12 cellular contexts compared by ENCODE assay signal in genomic region chr5:75461679-75462078, GRCh38. TPM values are rescaled to one million over a fixed set of nuclear protein-coding genes. Genes with fewer than 3 reads are reported as not detected.
DNase-seq lines count a peak whose midpoint lies in the region; ATAC-seq and TF ChIP-seq lines count a peak whose summit lies in the region.
"Had no signal": no experiment of that assay in that cellular context is flagged by ENCODE, and none has a peak within 500 bp of the region (broad histone marks: within the 10 kb centered on the region; RNA-seq: fewer than 3 reads in every experiment).

No MANE protein-coding gene starts in this region.

- H3K9me3 ChIP-seq in BLaER1 treated with 17β-estradiol and CSF1 and Interleukin-3, amounts not matched to agents 10 nM and 100 nM (replicated peaks in 1 of 11): peaks cover 0 to 35% (median 11%) of the 10 kb centered on the region in 11 experiments; a peak in 14 of 22 replicates
- H3K9me3 ChIP-seq in RWPE2 (ENCODE audit: severe bottlenecking): no peaks in the 10 kb centered on the region
- H3K9me3 ChIP-seq: adrenal gland, stomach had no signal

- H3K4me3 ChIP-seq in BLaER1 treated with 17β-estradiol and CSF1 and Interleukin-3, amounts not matched to agents 10 nM and 100 nM: peak overlapping the region in 1 of 10 experiments; percentile 36; a peak in 2 of 20 replicates
- H3K4me3 ChIP-seq in RWPE2 (ENCODE audit: severe bottlenecking): no peak overlapping the region
- H3K4me3 ChIP-seq: adrenal gland, stomach had no signal

- peak; percentile 54; the same call in 2 of the 3 replicates for ATAC-seq in RWPE2 (ENCODE audit: low read depth)
- no peak for ATAC-seq in foreskin keratinocyte
- ATAC-seq in left lobe of liver: no peak

- H4K20me1 ChIP-seq in BLaER1 treated with 17β-estradiol and CSF1 and Interleukin-3, amounts not matched to agents 10 nM and 100 nM: peaks cover 0 to 99% (median 15%) of the 10 kb centered on the region in 11 experiments; a peak in 12 of 22 replicates

- peak overlapping the region in 8 of 11 experiments; percentile 34 to 77 (median 62); a peak in 15 of 22 replicates for H3K4me2 ChIP-seq in BLaER1 treated with 17β-estradiol and CSF1 and Interleukin-3, amounts not matched to agents 10 nM and 100 nM

- TF ChIP-seq CTCF in RWPE2 (IDR thresholded peaks at IDR 0.05; ENCODE audit: poor library complexity, severe bottlenecking) (no peak), foreskin keratinocyte (conservative IDR thresholded peaks at IDR 0.05) (no peak)

- H3K36me3 ChIP-seq in BLaER1 treated with 17β-estradiol and CSF1 and Interleukin-3, amounts not matched to agents 10 nM and 100 nM: peaks cover 19 to 59% (median 22%) of the 10 kb centered on the region in 11 experiments
- no peaks in the 10 kb centered on the region; the same call in 1 of the 2 replicates for H3K36me3 ChIP-seq in RWPE2 (ENCODE audit: low read depth)
- H3K36me3 ChIP-seq: adrenal gland had no signal

- peaks cover 0 to 33% (median 20%) of the 10 kb centered on the region in 10 experiments; a peak in 17 of 20 replicates for H3K4me1 ChIP-seq in BLaER1 treated with 17β-estradiol and CSF1 and Interleukin-3, amounts not matched to agents 10 nM and 100 nM
- H3K4me1 ChIP-seq in RWPE2 (ENCODE audit: insufficient read depth, poor library complexity, severe bottlenecking): peaks cover 27% of the 10 kb centered on the region
- H3K4me1 ChIP-seq in foreskin keratinocyte: peaks cover 7% of the 10 kb centered on the region

- no peaks in the 10 kb centered on the region for H3K27me3 ChIP-seq in BLaER1 treated with 17β-estradiol and CSF1 and Interleukin-3, amounts not matched to agents 10 nM and 100 nM
- no peaks in the 10 kb centered on the region for H3K27me3 ChIP-seq in RWPE2 (ENCODE audit: insufficient read depth, poor library complexity, severe bottlenecking)
- H3K27me3 ChIP-seq in foreskin keratinocyte: no peaks in the 10 kb centered on the region
- H3K27me3 ChIP-seq: adrenal gland, stomach had no signal

- H3K9ac ChIP-seq in BLaER1 treated with 17β-estradiol and CSF1 and Interleukin-3, amounts not matched to agents 10 nM and 100 nM: no peak overlapping the region

- intact Hi-C loops in cardiac septum (cut with DNase I): no loop called here

- peak; percentile 31 for DNase-seq in HS-5 (ENCODE audit: low read depth)
- no peak for DNase-seq in RWPE2 (ENCODE audit: low spot score)
- DNase-seq in foreskin keratinocyte: peak; percentile 12 to 33
- DNase-seq in left lobe of liver (ENCODE audit: low spot score): no peak
- no peak for DNase-seq in NCI-H446 treated with DMSO at 0.1 percent for 48 hours (lab: John Stamatoyannopoulos, UW)
- no peak for DNase-seq in cardiac septum (ENCODE audit: low spot score)
- no peak for DNase-seq in stimulated activated naive CD4-positive, alpha-beta T cell treated with Interleukin-2 at 50 U/mL for 16 hours (lab: John Stamatoyannopoulos, UW)
- DNase-seq: activated CD8-positive, alpha-beta memory T cell treated with anti-CD3 and anti-CD28 coated beads, Interleukin-2, amount 50 U/mL, for 4 hours; adrenal gland; stimulated activated CD4-positive, alpha-beta T cell treated with anti-CD3 and anti-CD28 coated beads, Interleukin-4, amount 100 ng/mL, for 24 hours had no signal

- H3K27ac ChIP-seq in BLaER1 treated with 17β-estradiol and CSF1 and Interleukin-3, amounts not matched to agents 10 nM and 100 nM: peak overlapping the region in 4 of 11 experiments; percentile 8 to 48 (median 20); a peak in 4 of 22 replicates
- H3K27ac ChIP-seq in RWPE2 (ENCODE audit: poor library complexity, severe bottlenecking): no peak overlapping the region
- no peak overlapping the region for H3K27ac ChIP-seq in foreskin keratinocyte
- H3K27ac ChIP-seq: adrenal gland had no signal

RNA-seq across cellular contexts. Expression of gene CERT1, which starts 49.8 kb away (rescaled TPM):
- total RNA-seq in foreskin keratinocyte: 18.3 and 24.7 TPM in 2 replicates
- polyA plus RNA-seq in foreskin keratinocyte: 4.5 and 7.4 TPM in 2 replicates
- 16.4 TPM for total RNA-seq in left lobe of liver
- 39.5 TPM for total RNA-seq in cardiac septum

RNA-seq across cellular contexts. Expression of gene POLK, which starts 50.0 kb away (rescaled TPM):
- total RNA-seq in foreskin keratinocyte (20.1 and 20.8 TPM in 2 replicates), left lobe of liver (9.9 TPM), cardiac septum (26.6 TPM)
- 2.3 and 2.9 TPM in 2 replicates for polyA plus RNA-seq in foreskin keratinocyte

Comparison
In these comparisons a context has a peak if more than half of its experiments do, and no peak if none do; other contexts are left out.
1. DNase-seq: peak in HS-5 (single experiment) and foreskin keratinocyte (2 of 2); none in RWPE2 (single experiment), left lobe of liver (single experiment), NCI-H446 treated with DMSO at 0.1 percent for 48 hours (single experiment), cardiac septum (single experiment) and stimulated activated naive CD4-positive, alpha-beta T cell treated with Interleukin-2 at 50 U/mL for 16 hours (single experiment).